In genomic region chr9:128886211-128886826, GRCh38 we compare ENCODE assay signal across 11 cellular contexts. TPM values are rescaled to one million over a fixed set of nuclear protein-coding genes. Genes with fewer than 3 reads are reported as not detected.
DNase-seq lines count a peak whose midpoint lies in the region; ATAC-seq and TF ChIP-seq lines count a peak whose summit lies in the region.
"Had no signal": no experiment of that assay in that cellular context is flagged by ENCODE, and none has a peak within 500 bp of the region (broad histone marks: within the 10 kb centered on the region; RNA-seq: fewer than 3 reads in every experiment).

No MANE protein-coding gene starts in this region.

- H3K27me3 ChIP-seq in AG04450 (ENCODE audit: control insufficient read depth, insufficient read depth, low read length) (no peaks in the 10 kb centered on the region), RWPE2 (ENCODE audit: insufficient read depth, poor library complexity, severe bottlenecking) (no peaks in the 10 kb centered on the region)

- H3K4me3 ChIP-seq in AG04450 (ENCODE audit: low read depth, low read length) (no peak overlapping the region), RWPE2 (ENCODE audit: severe bottlenecking) (no peak overlapping the region), fibroblast of villous mesenchyme (ENCODE audit: low read depth, low read length) (no peak overlapping the region)

- no peak for ATAC-seq in RWPE2 (ENCODE audit: low read depth)
- no peak for ATAC-seq in GM21825 (IDR thresholded peaks at IDR 0.05; ENCODE audit: unreplicated experiment)
- ATAC-seq: sciatic nerve had no signal

- POLR2A ChIA-PET in AG04450 (lab: Yijun Ruan, JAX) = no interaction called here

- TF ChIP-seq CTCF in AG04450 (IDR thresholded peaks at IDR 0.05; ENCODE audit: low read depth, low read length) = no peak
- TF ChIP-seq CTCF in RWPE2 (IDR thresholded peaks at IDR 0.05; ENCODE audit: poor library complexity, severe bottlenecking) = no peak
- TF ChIP-seq CTCF in fibroblast of villous mesenchyme (IDR thresholded peaks at IDR 0.05; ENCODE audit: insufficient read depth, low read depth, low read length) = no peak

- peak overlapping the region; percentile 31 for H3K27ac ChIP-seq in AG04450 (ENCODE audit: low read depth, low read length)
- H3K27ac ChIP-seq in RWPE2 (ENCODE audit: poor library complexity, severe bottlenecking) = peak overlapping the region; percentile 91
- H3K27ac ChIP-seq: C4-2B had no signal

- DNase-seq in AG04450 (ENCODE audit: low read depth, low spot score) = no peak
- DNase-seq in RWPE2 (ENCODE audit: low spot score) = no peak
- peak; percentile 76 for DNase-seq in fibroblast of villous mesenchyme (ENCODE audit: low read depth)
- DNase-seq in SIG-M5 treated with dmso at 0.1 percent for 504 hours (lab: John Stamatoyannopoulos, UW; ENCODE audit: unreplicated experiment) = no peak
- no peak for DNase-seq in HuH-7 (ENCODE audit: low spot score)
- DNase-seq: central memory CD4-positive, alpha-beta T cell; NCI-H526; stimulated activated naive CD4-positive, alpha-beta T cell treated with Interleukin-2 at 50 U/mL for 16 hours had no signal

- peaks cover 43% of the 10 kb centered on the region for H3K4me1 ChIP-seq in RWPE2 (ENCODE audit: insufficient read depth, poor library complexity, severe bottlenecking)

- H3K36me3 ChIP-seq in RWPE2 (ENCODE audit: low read depth) = peaks cover 74% of the 10 kb centered on the region

- H3K9me3 ChIP-seq in AG04450 (ENCODE audit: control insufficient read depth, insufficient read depth, low read length) (no peaks in the 10 kb centered on the region), RWPE2 (ENCODE audit: severe bottlenecking) (no peaks in the 10 kb centered on the region)

- CTCF ChIA-PET in AG04450 (lab: Charles Lee) = no interaction called here

RNA-seq across cellular contexts. Expression of gene LRRC8A, which starts 4.4 kb away (rescaled TPM):
- polyA plus RNA-seq in AG04450 (2011; rRNA removed) = 25.3 and 31.7 TPM in 2 replicates
- polyA minus RNA-seq in AG04450 (2011; rRNA and poly(A)+ RNA removed) = 33.8 and 45.7 TPM in 2 replicates
- total RNA-seq in fibroblast of villous mesenchyme = 53.5 and 62.2 TPM in 2 replicates

RNA-seq across cellular contexts. Expression of gene KYAT1, which starts 4.6 kb away (rescaled TPM):
- 5.2 and 7.0 TPM in 2 replicates for polyA plus RNA-seq in AG04450 (2011; rRNA removed)
- 3.1 and 6.4 TPM in 2 replicates for polyA minus RNA-seq in AG04450 (2011; rRNA and poly(A)+ RNA removed)
- total RNA-seq in fibroblast of villous mesenchyme = 6.8 and 11.2 TPM in 2 replicates

RNA-seq across cellular contexts. Expression of gene PHYHD1, which starts 34.5 kb away (rescaled TPM):
- 9.3 and 11.6 TPM in 2 replicates for polyA plus RNA-seq in AG04450 (2011; rRNA removed)
- polyA minus RNA-seq in AG04450 (2011; rRNA and poly(A)+ RNA removed) = 8.0 and 10.8 TPM in 2 replicates
- 9.9 and 11.9 TPM in 2 replicates for total RNA-seq in fibroblast of villous mesenchyme

RNA-seq across cellular contexts. Expression of gene SPOUT1, which starts 56.7 kb away (rescaled TPM):
- 19.1 and 24.7 TPM in 2 replicates for polyA plus RNA-seq in AG04450 (2011; rRNA removed)
- polyA minus RNA-seq in AG04450 (2011; rRNA and poly(A)+ RNA removed) = 53.7 and 94.3 TPM in 2 replicates
- 11.7 and 12.6 TPM in 2 replicates for total RNA-seq in fibroblast of villous mesenchyme
